24 cellular contexts compared by ENCODE assay signal in the genomic region with DNA sequence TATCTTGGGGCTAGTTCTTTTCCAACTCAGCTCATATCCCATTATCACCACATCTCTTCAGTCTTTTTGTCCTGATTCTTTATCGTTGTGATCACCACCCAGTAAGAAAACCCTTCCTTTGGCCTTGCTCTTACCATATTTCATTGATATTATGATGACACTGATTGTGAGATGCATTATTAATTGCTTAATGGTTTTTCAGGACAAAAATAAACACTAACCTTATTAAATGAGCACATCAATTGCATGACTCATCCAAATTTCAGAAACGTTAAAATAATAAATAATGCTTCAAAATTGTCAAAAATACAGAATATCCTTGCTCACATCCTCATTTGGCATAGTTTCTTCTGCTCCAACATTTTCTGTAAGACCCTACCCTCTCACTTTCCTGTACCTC.
"Had no signal": no experiment of that assay in that cellular context is flagged by ENCODE, and none has a peak within 500 bp of the region (broad histone marks: within the 10 kb centered on the region; RNA-seq: fewer than 3 reads in every experiment).

No MANE protein-coding gene starts in this region.

- H3K4me1 ChIP-seq: foreskin keratinocyte, gastroesophageal sphincter, heart left ventricle, left lung, lower lobe of right lung had no signal

- FAIRE-seq: colon, frontal cortex, kidney had no signal

- ATAC-seq: foreskin keratinocyte; gastroesophageal sphincter; heart left ventricle; left cardiac atrium; left lung; left ventricle myocardium superior; lower lobe of right lung; mucosa of descending colon; naive thymus-derived CD4-positive, alpha-beta T cell had no signal

- DNase-seq: dermis blood vessel endothelial cell; dorsolateral prefrontal cortex; effector CD4-positive, alpha-beta T cell; effector memory CD4-positive, alpha-beta T cell; foreskin keratinocyte; heart left ventricle; hypothalamus; immature natural killer cell; islet precursor cell; kidney; kidney glomerular epithelial cell; left cardiac atrium; left lung; left ventricle myocardium superior; lower lobe of right lung; mucosa of descending colon; naive thymus-derived CD4-positive, alpha-beta T cell had no signal

- H3K4me2 ChIP-seq: hepatocyte had no signal

- H3K27ac Mint-ChIP-seq: mesothelial cell of epicardium; naive thymus-derived CD4-positive, alpha-beta T cell had no signal

- H3K36me3 Mint-ChIP-seq: immature natural killer cell; naive thymus-derived CD4-positive, alpha-beta T cell had no signal

- H3K9me3 ChIP-seq: esophagus muscularis mucosa, gastroesophageal sphincter, heart left ventricle, left lung, lower lobe of right lung, mucosa of descending colon had no signal

- H3K4me3 ChIP-seq: coronary artery, dorsolateral prefrontal cortex, esophagus muscularis mucosa, gastroesophageal sphincter, heart left ventricle, hepatocyte, left lung, lower lobe of right lung, mucosa of descending colon had no signal

- H2AFZ ChIP-seq: hepatocyte had no signal

- H3K4me3 Mint-ChIP-seq: immature natural killer cell; mesothelial cell of epicardium; naive thymus-derived CD4-positive, alpha-beta T cell had no signal

- H3K36me3 ChIP-seq: esophagus muscularis mucosa, gastroesophageal sphincter, heart left ventricle, left lung, lower lobe of right lung had no signal

- H3K27ac ChIP-seq: coronary artery, dorsolateral prefrontal cortex, esophagus muscularis mucosa, foreskin keratinocyte, gastroesophageal sphincter, heart left ventricle, hepatocyte, left lung, lower lobe of right lung had no signal

- H3K79me2 ChIP-seq: hepatocyte had no signal

- H3K27me3 ChIP-seq: dorsolateral prefrontal cortex, esophagus muscularis mucosa, foreskin keratinocyte, gastroesophageal sphincter, heart left ventricle, hepatocyte, left lung had no signal

- H3K4me1 Mint-ChIP-seq: naive thymus-derived CD4-positive, alpha-beta T cell had no signal
